Comparison of ENCODE assay signal across 9 cellular contexts in the genomic region with DNA sequence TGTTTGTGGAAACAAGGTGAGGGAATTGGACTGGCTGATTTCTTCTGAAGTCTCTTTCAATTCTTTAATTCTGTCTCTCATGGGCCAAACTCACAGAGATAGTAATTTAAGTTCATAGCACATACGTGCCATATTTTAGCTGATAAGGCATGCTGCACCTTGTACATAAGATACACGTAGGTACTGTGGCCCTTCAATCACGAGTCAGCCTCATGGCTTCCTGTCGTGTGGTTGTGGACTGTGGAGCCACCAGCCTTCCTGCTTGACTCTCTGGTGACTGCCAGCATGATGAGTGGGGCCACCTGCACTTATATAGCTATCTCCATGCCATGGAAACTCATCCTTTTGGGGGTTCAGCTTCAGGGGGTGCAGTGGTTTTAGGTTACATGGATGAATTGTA. TPM values are rescaled to one million over a fixed set of nuclear protein-coding genes. Genes with fewer than 3 reads are reported as not detected.
A peak's percentile ranks its signal among the peaks of the same experiment; 100 is the strongest.
DNase-seq lines count a peak whose midpoint lies in the region; ATAC-seq and TF ChIP-seq lines count a peak whose summit lies in the region.
"Had no signal": no experiment of that assay in that cellular context is flagged by ENCODE, and none has a peak within 500 bp of the region (broad histone marks: within the 10 kb centered on the region; RNA-seq: fewer than 3 reads in every experiment).

No MANE protein-coding gene starts in this region.

- TF ChIP-seq POLR2A in Peyer's patch (IDR thresholded peaks at IDR 0.05), result no peak

- H3K9me3 ChIP-seq in BLaER1 treated with 17β-estradiol and CSF1 and Interleukin-3, amounts not matched to agents 10 nM and 100 nM (replicated peaks in 1 of 11), result no peaks in the 10 kb centered on the region
- no peaks in the 10 kb centered on the region for H3K9me3 ChIP-seq in Peyer's patch

- intact Hi-C loops in head of caudate nucleus (cut with DNase I), result no loop called here

- no peaks in the 10 kb centered on the region for H3K27me3 ChIP-seq in BLaER1 treated with 17β-estradiol and CSF1 and Interleukin-3, amounts not matched to agents 10 nM and 100 nM
- no peaks in the 10 kb centered on the region for H3K27me3 ChIP-seq in Peyer's patch

- no peak overlapping the region for H3K27ac ChIP-seq in BLaER1 treated with 17β-estradiol and CSF1 and Interleukin-3, amounts not matched to agents 10 nM and 100 nM
- H3K27ac ChIP-seq in Peyer's patch, result no peak overlapping the region
- H3K27ac ChIP-seq: epithelial cell of prostate had no signal

- no peaks in the 10 kb centered on the region for H3K36me3 ChIP-seq in BLaER1 treated with 17β-estradiol and CSF1 and Interleukin-3, amounts not matched to agents 10 nM and 100 nM
- H3K36me3 ChIP-seq in Peyer's patch, result no peaks in the 10 kb centered on the region

- peaks cover 0 to 45% (median 0%) of the 10 kb centered on the region in 11 experiments; a peak in 9 of 22 replicates for H4K20me1 ChIP-seq in BLaER1 treated with 17β-estradiol and CSF1 and Interleukin-3, amounts not matched to agents 10 nM and 100 nM

- peak in 2 of 3 donors; percentile 75 to 86 for DNase-seq in Peyer's patch
- peak; percentile 63 for DNase-seq in activated naive CD8-positive, alpha-beta T cell treated with anti-CD3 and anti-CD28 coated beads, Interleukin-2, amount 10 ng/mL, durations not matched to agents 7 days and 5 days
- DNase-seq in head of caudate nucleus, result no peak
- no peak for DNase-seq in NCI-H524 treated with DMSO at 0.1 percent for 48 hours (lab: John Stamatoyannopoulos, UW)
- DNase-seq in T1000 (lab: John Stamatoyannopoulos, UW), result no peak

- peaks cover 44 to 71% (median 55%) of the 10 kb centered on the region in 10 experiments for H3K4me1 ChIP-seq in BLaER1 treated with 17β-estradiol and CSF1 and Interleukin-3, amounts not matched to agents 10 nM and 100 nM
- peaks cover 0 to 6% (median 0%) of the 10 kb centered on the region in 4 donors for H3K4me1 ChIP-seq in Peyer's patch

- peak overlapping the region; percentile 8 to 69 (median 42); a peak in 21 of 22 replicates for H3K4me2 ChIP-seq in BLaER1 treated with 17β-estradiol and CSF1 and Interleukin-3, amounts not matched to agents 10 nM and 100 nM

- H3K4me3 Mint-ChIP-seq in activated naive CD8-positive, alpha-beta T cell treated with anti-CD3 and anti-CD28 coated beads, Interleukin-2, amount 10 ng/mL, durations not matched to agents 7 days and 5 days, result peak overlapping the region; percentile 59

- H3K9me3 Mint-ChIP-seq in activated naive CD8-positive, alpha-beta T cell treated with anti-CD3 and anti-CD28 coated beads, Interleukin-2, amount 10 ng/mL, durations not matched to agents 7 days and 5 days, result no peaks in the 10 kb centered on the region

- no peak overlapping the region for H3K4me3 ChIP-seq in BLaER1 treated with 17β-estradiol and CSF1 and Interleukin-3, amounts not matched to agents 10 nM and 100 nM
- H3K4me3 ChIP-seq in Peyer's patch, result no peak overlapping the region

- H3K4me1 Mint-ChIP-seq in activated naive CD8-positive, alpha-beta T cell treated with anti-CD3 and anti-CD28 coated beads, Interleukin-2, amount 10 ng/mL, durations not matched to agents 7 days and 5 days, result peaks cover 75% of the 10 kb centered on the region

- peak; percentile 30 for ATAC-seq in GM19463 (IDR thresholded peaks at IDR 0.05; ENCODE audit: unreplicated experiment)
- peak; percentile 98 for ATAC-seq in activated naive CD8-positive, alpha-beta T cell treated with anti-CD3 and anti-CD28 coated beads, Interleukin-2, amount 10 ng/mL, durations not matched to agents 7 days and 5 days (ENCODE audit: low read depth)
- no peak for ATAC-seq in SK-N-SH treated with all-trans-retinoic acid at 6 μM for 48 hours

- TF ChIP-seq CTCF in Peyer's patch (IDR thresholded peaks at IDR 0.05), result no peak

- POLR2A ChIA-PET in activated naive CD8-positive, alpha-beta T cell treated with anti-CD3 and anti-CD28 coated beads, Interleukin-2, amount 10 ng/mL, durations not matched to agents 7 days and 5 days (lab: Charles Lee), result interaction anchor here (1.0 to 1.8 kb wide), 5 partner anchors 9 to 64 kb away, joined by 3 to 19 read pairs (median 8); partner anchors contain the start of gene KSR1

- no peak overlapping the region for H3K9ac ChIP-seq in BLaER1 treated with 17β-estradiol and CSF1 and Interleukin-3, amounts not matched to agents 10 nM and 100 nM

- peaks cover 10% of the 10 kb centered on the region for H3K36me3 Mint-ChIP-seq in activated naive CD8-positive, alpha-beta T cell treated with anti-CD3 and anti-CD28 coated beads, Interleukin-2, amount 10 ng/mL, durations not matched to agents 7 days and 5 days

- H3K27ac Mint-ChIP-seq in activated naive CD8-positive, alpha-beta T cell treated with anti-CD3 and anti-CD28 coated beads, Interleukin-2, amount 10 ng/mL, durations not matched to agents 7 days and 5 days, result peak overlapping the region; percentile 81

- H3K27me3 Mint-ChIP-seq in activated naive CD8-positive, alpha-beta T cell treated with anti-CD3 and anti-CD28 coated beads, Interleukin-2, amount 10 ng/mL, durations not matched to agents 7 days and 5 days, result no peaks in the 10 kb centered on the region

TF ChIP-seq in SK-N-SH treated with all-trans-retinoic acid at 6 μM for 48 hours, 23 proteins besides CTCF, POLR2A, EP300 and RAD21:
- TF ChIP-seq GLIS3 (CRISPR knock-in tag; IDR thresholded peaks at IDR 0.05) (no peak), PPARA (CRISPR knock-in tag; IDR thresholded peaks at IDR 0.05; ENCODE audit: borderline replicate concordance) (no peak)

RNA-seq across cellular contexts. Expression of gene KSR1, which starts 25.1 kb away (rescaled TPM):
- total RNA-seq in Peyer's patch, result 10 to 100 TPM; 26.6 to 64.4 (median 42.2) TPM
- 10 to 100 TPM; 57.0 to 60.2 TPM for total RNA-seq in activated naive CD8-positive, alpha-beta T cell treated with anti-CD3 and anti-CD28 coated beads, Interleukin-2, amount 10 ng/mL, durations not matched to agents 7 days and 5 days

Comparison
In these comparisons a context has a peak if more than half of its experiments do, and no peak if none do; other contexts are left out.
1. DNase-seq: peak in Peyer's patch (2 of 3) and activated naive CD8-positive, alpha-beta T cell treated with anti-CD3 and anti-CD28 coated beads, Interleukin-2, amount 10 ng/mL, durations not matched to agents 7 days and 5 days (single experiment); none in head of caudate nucleus (0 of 42), NCI-H524 treated with DMSO at 0.1 percent for 48 hours (single experiment) and T1000 (single experiment).